In genomic region chr3:67647390-67647878, GRCh38 we compare ENCODE assay signal across 12 cellular contexts. TPM values are rescaled to one million over a fixed set of nuclear protein-coding genes. Genes with fewer than 3 reads are reported as not detected.
DNase-seq lines count a peak whose midpoint lies in the region; ATAC-seq and TF ChIP-seq lines count a peak whose summit lies in the region.
"Had no signal": no experiment of that assay in that cellular context is flagged by ENCODE, and none has a peak within 500 bp of the region (broad histone marks: within the 10 kb centered on the region; RNA-seq: fewer than 3 reads in every experiment).

No MANE protein-coding gene starts in this region.

- 68 to 86% methylated on average over 5 of the region's 5 CpGs for WGBS in lung, 2 donors
- 90 to 92% (median 92%) methylated on average over 5 of the region's 5 CpGs for WGBS in ovary, 3 donors

- H3K27me3 ChIP-seq in lung (ENCODE audit: control insufficient read depth, insufficient read depth) (no peaks in the 10 kb centered on the region), ovary (no peaks in the 10 kb centered on the region)

- no peak for TF ChIP-seq EP300 in ovary (IDR thresholded peaks at IDR 0.05)

- ATAC-seq in lung (ENCODE audit: insufficient read depth, low FRiP score) = peak; percentile 70
- no peak for ATAC-seq in activated naive CD8-positive, alpha-beta T cell treated with anti-CD3 and anti-CD28 coated beads, Interleukin-2, amount 50 U/mL, for 24 hours
- ATAC-seq: activated CD8-positive, alpha-beta T cell treated with anti-CD3 and anti-CD28 coated beads, Interleukin-2, amount 10 ng/mL, durations not matched to agents 7 days and 5 days had no signal

- H3K36me3 ChIP-seq in lung (ENCODE audit: control insufficient read depth in 2 of 2, insufficient read depth in 2 of 2, low read length in 2 of 2) = no peaks in the 10 kb centered on the region
- no peaks in the 10 kb centered on the region for H3K36me3 ChIP-seq in ovary

- peaks cover 68% of the 10 kb centered on the region for H3K4me1 Mint-ChIP-seq in activated naive CD8-positive, alpha-beta T cell treated with anti-CD3 and anti-CD28 coated beads, Interleukin-2, amount 50 U/mL, for 24 hours

- H3K4me1 ChIP-seq in lung (ENCODE audit: control insufficient read depth in 2 of 2, insufficient read depth in 2 of 2, low read length in 2 of 2) = peaks cover 9 to 23% of the 10 kb centered on the region in 2 donors
- peaks cover 3% of the 10 kb centered on the region for H3K4me1 ChIP-seq in ovary (ENCODE audit: insufficient read depth)

- DNase-seq in AG20443 (ENCODE audit: low spot score) (peak; percentile 87), NCI-H460 (ENCODE audit: extremely low read depth, low read depth) (peak; percentile 62), epithelial cell of esophagus (ENCODE audit: low read depth) (peak; percentile 87), lung (ENCODE audit: low spot score) (peak; percentile 60), ovary (no peak), DMS 273 treated with DMSO at 0.1 percent for 48 hours (lab: John Stamatoyannopoulos, UW) (no peak), NCI-H146 treated with DMSO at 0.1 percent for 48 hours (lab: John Stamatoyannopoulos, UW; ENCODE audit: unreplicated experiment) (no peak)
- DNase-seq in activated naive CD8-positive, alpha-beta T cell treated with anti-CD3 and anti-CD28 coated beads, Interleukin-2, amount 50 U/mL, for 24 hours = no peak
- DNase-seq: activated CD8-positive, alpha-beta T cell treated with anti-CD3 and anti-CD28 coated beads, Interleukin-2, amount 10 ng/mL, durations not matched to agents 7 days and 5 days; COR-L47; midbrain; NCI-H510A treated with DMSO at 0.1 percent for 48 hours had no signal

- H3K4me3 ChIP-seq in epithelial cell of esophagus (ENCODE audit: low read length) = no peak overlapping the region
- H3K4me3 ChIP-seq in lung = no peak overlapping the region
- no peak overlapping the region for H3K4me3 ChIP-seq in ovary

- H3K36me3 Mint-ChIP-seq in activated naive CD8-positive, alpha-beta T cell treated with anti-CD3 and anti-CD28 coated beads, Interleukin-2, amount 50 U/mL, for 24 hours (ENCODE audit: low read depth) = peaks cover 66% of the 10 kb centered on the region

- H3K27ac Mint-ChIP-seq in activated naive CD8-positive, alpha-beta T cell treated with anti-CD3 and anti-CD28 coated beads, Interleukin-2, amount 50 U/mL, for 24 hours = no peak overlapping the region
- H3K27ac Mint-ChIP-seq: activated CD8-positive, alpha-beta T cell treated with anti-CD3 and anti-CD28 coated beads, Interleukin-2, amount 10 ng/mL, durations not matched to agents 7 days and 5 days had no signal

- intact Hi-C loops in ovary (cut with DNase I) = no loop called here

- H3K27me3 Mint-ChIP-seq in activated naive CD8-positive, alpha-beta T cell treated with anti-CD3 and anti-CD28 coated beads, Interleukin-2, amount 50 U/mL, for 24 hours = no peaks in the 10 kb centered on the region

- no peak for TF ChIP-seq POLR2A in ovary (IDR thresholded peaks at IDR 0.05)

- peak overlapping the region in 1 of 2 donors; percentile 71 for H3K27ac ChIP-seq in lung (ENCODE audit: low read depth in 1 of 2, low read length in 1 of 2)
- H3K27ac ChIP-seq in ovary = no peak overlapping the region

- no peaks in the 10 kb centered on the region for H3K9me3 Mint-ChIP-seq in activated naive CD8-positive, alpha-beta T cell treated with anti-CD3 and anti-CD28 coated beads, Interleukin-2, amount 50 U/mL, for 24 hours

- TF ChIP-seq CTCF in epithelial cell of esophagus (IDR thresholded peaks at IDR 0.05; ENCODE audit: insufficient read depth, low read depth, low read length, missing control alignments) = peak; percentile 5
- no peak for TF ChIP-seq CTCF in lung (IDR thresholded peaks at IDR 0.05; ENCODE audit: control extremely low read depth, extremely low read depth)
- no peak for TF ChIP-seq CTCF in ovary (IDR thresholded peaks at IDR 0.05)

- H3K4me3 Mint-ChIP-seq in activated naive CD8-positive, alpha-beta T cell treated with anti-CD3 and anti-CD28 coated beads, Interleukin-2, amount 50 U/mL, for 24 hours = no peak overlapping the region
- H3K4me3 Mint-ChIP-seq: activated CD8-positive, alpha-beta T cell treated with anti-CD3 and anti-CD28 coated beads, Interleukin-2, amount 10 ng/mL, durations not matched to agents 7 days and 5 days had no signal

- H3K9me3 ChIP-seq in lung (ENCODE audit: control insufficient read depth in 2 of 2, insufficient read depth in 1 of 2, low read length in 1 of 2) (no peaks in the 10 kb centered on the region), ovary (no peaks in the 10 kb centered on the region)

RNA-seq across cellular contexts. Expression of gene SUCLG2, which starts 7.0 kb away (rescaled TPM):
- 47.4 and 49.0 TPM in 2 replicates for total RNA-seq in NCI-H460 (2014; rRNA removed; shearing (Covaris generic))
- 34.5 and 44.9 TPM in 2 replicates for polyA plus RNA-seq in NCI-H460 (2014; cell fraction: nucleus; rRNA removed)
- total RNA-seq in lung (10 to 100 TPM; 51.3 to 68.4 TPM), ovary (10 to 100 TPM; 24.8 to 50.0 (median 40.1) TPM)
- polyA plus RNA-seq in lung (10 to 100 TPM; 34.3 to 37.4 TPM), ovary (10 to 100 TPM; 32.3 to 75.2 TPM)

Comparison
In these comparisons a context has a peak if more than half of its experiments do, and no peak if none do; other contexts are left out.
1. DNase-seq: peak in AG20443 (single experiment), NCI-H460 (single experiment), epithelial cell of esophagus (single experiment) and lung (single experiment); none in activated naive CD8-positive, alpha-beta T cell treated with anti-CD3 and anti-CD28 coated beads, Interleukin-2, amount 50 U/mL, for 24 hours (single experiment), ovary (0 of 5), DMS 273 treated with DMSO at 0.1 percent for 48 hours (single experiment) and NCI-H146 treated with DMSO at 0.1 percent for 48 hours (single experiment).